In the genomic region with DNA sequence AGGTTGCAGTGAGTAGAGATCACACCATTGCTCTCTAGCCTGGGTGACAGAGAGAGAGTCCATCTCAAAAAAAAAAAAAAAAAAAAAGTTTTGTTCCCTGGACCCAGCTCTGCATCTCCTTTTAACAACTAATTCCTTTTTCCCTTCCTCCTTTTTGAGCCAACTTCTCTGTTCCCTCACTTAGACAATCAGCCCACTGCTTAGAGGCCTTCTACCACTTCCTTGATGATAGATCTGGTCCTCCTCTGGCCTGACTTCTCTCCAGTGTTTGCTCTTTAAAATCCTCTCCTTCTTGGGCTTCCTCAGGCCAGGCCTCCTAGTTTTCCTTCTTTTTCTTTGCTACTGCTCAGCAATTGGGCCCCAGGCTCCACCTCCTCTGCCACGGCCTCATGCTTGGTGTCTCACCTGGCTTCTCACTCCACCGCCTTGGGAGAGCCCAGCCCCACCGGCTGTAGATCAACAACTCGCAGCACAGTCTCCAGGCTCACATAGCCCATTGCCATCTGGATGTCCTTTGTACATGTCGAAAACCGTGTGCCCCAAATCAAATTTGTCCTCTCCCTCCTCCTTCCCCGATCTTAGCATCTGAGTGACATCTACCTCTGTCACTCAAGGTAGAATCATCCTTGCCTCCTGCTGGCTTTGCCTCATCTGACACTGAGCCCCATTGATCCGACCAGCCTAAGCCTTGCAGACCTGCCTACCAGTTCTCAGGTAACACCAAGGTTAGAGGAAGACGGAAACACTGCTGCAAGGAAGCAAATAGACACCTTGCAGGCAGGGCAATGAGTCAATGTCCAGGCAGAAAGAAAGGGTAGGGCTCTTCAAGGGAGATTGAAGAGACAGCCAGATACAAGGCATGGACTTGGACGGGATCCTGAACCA, we compare ENCODE assay signal across 15 cellular contexts. TPM values are rescaled to one million over a fixed set of nuclear protein-coding genes. Genes with fewer than 3 reads are reported as not detected.
DNase-seq lines count a peak whose midpoint lies in the region; ATAC-seq and TF ChIP-seq lines count a peak whose summit lies in the region.
"Had no signal": no experiment of that assay in that cellular context is flagged by ENCODE, and none has a peak within 500 bp of the region (broad histone marks: within the 10 kb centered on the region; RNA-seq: fewer than 3 reads in every experiment).

No MANE protein-coding gene starts in this region.

- H3K4me3 ChIP-seq in osteoblast (ENCODE audit: insufficient read depth, low read length) (no peak overlapping the region), tibial artery (no peak overlapping the region)

- no peaks in the 10 kb centered on the region for H3K27me3 ChIP-seq in osteoblast (ENCODE audit: insufficient read depth, low read length)
- H3K27me3 ChIP-seq in tibial artery: peaks cover 0 to 3% of the 10 kb centered on the region in 2 donors

- peak overlapping the region; percentile 70 for H3K4me3 Mint-ChIP-seq in endothelial cell (ENCODE audit: unreplicated experiment)
- H3K4me3 Mint-ChIP-seq: activated naive CD8-positive, alpha-beta T cell had no signal

- H3K36me3 ChIP-seq in osteoblast (ENCODE audit: insufficient read depth, low read length): no peaks in the 10 kb centered on the region
- no peaks in the 10 kb centered on the region for H3K36me3 ChIP-seq in tibial artery

- peaks cover 34% of the 10 kb centered on the region for H3K4me1 Mint-ChIP-seq in endothelial cell (ENCODE audit: unreplicated experiment)

- H3K27ac Mint-ChIP-seq in endothelial cell (ENCODE audit: unreplicated experiment): peak overlapping the region; percentile 65
- H3K27ac Mint-ChIP-seq: activated naive CD8-positive, alpha-beta T cell had no signal

- TF ChIP-seq CTCF in endothelial cell (IDR thresholded peaks at IDR 0.05; ENCODE audit: unreplicated experiment): no peak
- no peak for TF ChIP-seq CTCF in osteoblast (IDR thresholded peaks at IDR 0.05; ENCODE audit: extremely low read depth, low read depth, low read length)
- TF ChIP-seq CTCF in tibial artery (IDR thresholded peaks at IDR 0.05): no peak

- H4K20me1 ChIP-seq in osteoblast (ENCODE audit: insufficient read depth, low read length): no peaks in the 10 kb centered on the region

- DNase-seq in NCI-H510A treated with DMSO at 0.1 percent for 48 hours (lab: John Stamatoyannopoulos, UW): peak; percentile 53
- no peak for DNase-seq in NCI-H510A (lab: John Stamatoyannopoulos, UW)
- DNase-seq in MV-4-11 (lab: John Stamatoyannopoulos, UW): peak; percentile 83
- DNase-seq in endothelial cell (ENCODE audit: low spot score): no peak
- DNase-seq in osteoblast (ENCODE audit: insufficient read length, low spot score, missing footprints): peak; percentile 50
- no peak for DNase-seq in tibial artery
- DNase-seq: 8988T; activated CD4-positive, alpha-beta T cell treated with anti-CD3 and anti-CD28 coated beads, Interleukin-2, amount 50 U/mL, for 4 hours; DMS79 treated with DMSO at 0.1 percent for 48 hours; glutamatergic neuron; mesendoderm; NCI-H2081 treated with DMSO at 0.1 percent for 48 hours had no signal

- H3K27me3 Mint-ChIP-seq in endothelial cell (ENCODE audit: unreplicated experiment): peaks cover 6% of the 10 kb centered on the region
- H3K27me3 Mint-ChIP-seq: activated naive CD8-positive, alpha-beta T cell had no signal

- H3K9me3 ChIP-seq in osteoblast (ENCODE audit: low read depth, low read length) (no peaks in the 10 kb centered on the region), tibial artery (no peaks in the 10 kb centered on the region)

- H3K27ac ChIP-seq in osteoblast (ENCODE audit: low read depth, low read length) (no peak overlapping the region), tibial artery (no peak overlapping the region)

- no peak overlapping the region for H2AFZ ChIP-seq in osteoblast (ENCODE audit: low read length)

- no peaks in the 10 kb centered on the region for H3K9me3 Mint-ChIP-seq in endothelial cell (ENCODE audit: unreplicated experiment)

- no peak overlapping the region for H3K4me2 ChIP-seq in osteoblast (ENCODE audit: insufficient read depth, low read length)

- ATAC-seq in GM21737 (IDR thresholded peaks at IDR 0.05; ENCODE audit: unreplicated experiment): no peak
- ATAC-seq in GM21723 (IDR thresholded peaks at IDR 0.05; ENCODE audit: unreplicated experiment): no peak

- H3K4me1 ChIP-seq in osteoblast (ENCODE audit: insufficient read depth, low read length) (no peaks in the 10 kb centered on the region), tibial artery (no peaks in the 10 kb centered on the region)

- intact Hi-C loops in tibial artery (cut with DNase I; ENCODE audit: low total_unique reads): no loop called here

- peaks cover 8% of the 10 kb centered on the region for H3K36me3 Mint-ChIP-seq in endothelial cell (ENCODE audit: low read depth, unreplicated experiment)

- no peaks in the 10 kb centered on the region for H3K79me2 ChIP-seq in osteoblast (ENCODE audit: insufficient read depth, low read length)

RNA-seq across cellular contexts. Expression of gene ARHGAP27, which starts 17.4 kb away (rescaled TPM):
- total RNA-seq in endothelial cell (ENCODE audit: unreplicated experiment): 155 TPM
- total RNA-seq in osteoblast: 2.9 and 6.2 TPM in 2 replicates

Comparison
In these comparisons a context has a peak if more than half of its experiments do, and no peak if none do; other contexts are left out.
1. DNase-seq: peak in NCI-H510A treated with DMSO at 0.1 percent for 48 hours (single experiment), MV-4-11 (single experiment) and osteoblast (single experiment); none in NCI-H510A (single experiment), endothelial cell (single experiment) and tibial artery (0 of 2).
2. RNA of gene ARHGAP27, which starts 17.4 kb away (total RNA-seq): 155 TPM in endothelial cell (single experiment); 2.9 to 6.2 TPM in osteoblast; every median in the first group is over 10 times any median in the second.